ENCODE assay signal across 1 cellular context in genomic region chr17:78109489-78109761, GRCh38.
TF ChIP-seq lines count a peak whose summit lies in the region.

No MANE protein-coding gene starts in this region.

TF ChIP-seq in HepG2, 621 proteins besides CTCF, POLR2A, EP300 and RAD21:
- TF ChIP-seq TAF1 (CRISPR knock-in tag; IDR thresholded peaks at IDR 0.05) (no peak), ZBTB42 (CRISPR knock-in tag; IDR thresholded peaks at IDR 0.05) (no peak), ZNF770 (CRISPR knock-in tag; IDR thresholded peaks at IDR 0.05) (peak; percentile 67), STAT5B (CRISPR knock-in tag; IDR thresholded peaks at IDR 0.05) (no peak), ZNF225 (CRISPR knock-in tag; IDR thresholded peaks at IDR 0.05) (0 out of 2 replicates have a peak, but pooled peaks have one; percentile 38), ZFP36 (IDR thresholded peaks at IDR 0.05; ENCODE audit: borderline replicate concordance, low read depth, low read length, partially characterized antibody) (no peak), HNRNPK (IDR thresholded peaks at IDR 0.05; ENCODE audit: low read depth, low read length, poor library complexity, severe bottlenecking) (no peak), FOSL2 (CRISPR knock-in tag; IDR thresholded peaks at IDR 0.05) (no peak), MYC (CRISPR knock-in tag; IDR thresholded peaks at IDR 0.05; ENCODE audit: borderline replicate concordance) (0 out of 2 replicates have a peak, but pooled peaks have one; percentile 0), ZNF839 (CRISPR knock-in tag; IDR thresholded peaks at IDR 0.05; ENCODE audit: borderline replicate concordance) (0 out of 2 replicates have a peak, but pooled peaks have one; percentile 11), TBX2 (CRISPR knock-in tag; IDR thresholded peaks at IDR 0.05; ENCODE audit: borderline replicate concordance) (no peak), ZFP91 (CRISPR knock-in tag; IDR thresholded peaks at IDR 0.05; ENCODE audit: borderline replicate concordance) (0 out of 2 replicates have a peak, but pooled peaks have one; percentile 26), ZNF687 (CRISPR knock-in tag; IDR thresholded peaks at IDR 0.05) (peak; percentile 23; the same call in 1 of the 2 replicates), MAX (IDR thresholded peaks at IDR 0.05) (no peak)
